ENCODE assay signal across 1 cellular context in the genomic region with DNA sequence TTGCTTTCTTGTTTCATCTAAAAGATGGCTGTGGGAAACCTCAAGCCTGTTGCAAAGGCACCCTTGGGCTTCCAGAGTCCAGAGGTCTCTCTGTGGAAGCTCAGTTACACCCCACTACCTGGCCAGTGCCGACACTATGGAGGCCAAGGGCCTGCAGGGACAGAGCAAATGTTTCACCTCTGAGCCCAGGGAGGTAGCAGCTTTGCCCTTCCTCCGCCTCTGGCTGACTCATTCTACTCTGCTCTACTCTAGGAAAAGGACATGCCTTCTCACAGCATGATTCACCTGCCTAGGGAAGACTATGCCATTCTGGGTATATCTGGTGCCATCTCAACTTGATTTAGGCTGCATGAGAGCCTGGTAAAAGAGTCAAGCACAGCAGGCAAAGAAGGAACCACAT.
TF ChIP-seq lines count a peak whose summit lies in the region.

No MANE protein-coding gene starts in this region.

TF ChIP-seq in endothelial cell of umbilical vein, 7 proteins besides CTCF, POLR2A, EP300 and RAD21:
- TF ChIP-seq FOS (IDR thresholded peaks at IDR 0.05; ENCODE audit: borderline replicate concordance, insufficient read depth, low read length) (peak; percentile 28), MYC (IDR thresholded peaks at IDR 0.05; ENCODE audit: low read depth, low read length) (no peak)
